ENCODE assay signal across 29 cellular contexts in the genomic region with DNA sequence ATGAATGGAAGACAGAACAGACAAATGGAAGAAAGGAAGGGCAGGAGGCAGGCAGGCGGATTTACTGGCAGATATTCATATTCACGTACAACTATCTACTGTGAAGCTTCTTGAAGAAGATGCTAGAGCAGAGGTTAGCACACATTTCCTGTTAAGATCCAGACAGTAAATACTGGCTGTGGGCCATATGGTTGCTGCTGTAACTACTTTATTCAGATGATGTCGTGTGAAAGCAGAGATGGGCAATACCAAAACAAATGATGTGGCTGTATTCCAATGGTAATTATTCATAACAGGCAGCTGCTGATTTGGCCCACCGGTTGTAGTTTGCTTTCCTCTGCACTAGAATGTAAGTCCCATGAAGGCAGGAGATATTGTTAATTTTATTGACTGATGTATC.
DNase-seq lines count a peak whose midpoint lies in the region; ATAC-seq and TF ChIP-seq lines count a peak whose summit lies in the region.
"Had no signal": no experiment of that assay in that cellular context is flagged by ENCODE, and none has a peak within 500 bp of the region (broad histone marks: within the 10 kb centered on the region; RNA-seq: fewer than 3 reads in every experiment).

No MANE protein-coding gene starts in this region.

- H3K4me3 ChIP-seq in IMR-90 (ENCODE audit: insufficient read depth, low read depth, low read length) (no peak overlapping the region), left ventricle myocardium inferior (no peak overlapping the region)
- H3K4me3 ChIP-seq: cardiac muscle cell, coronary artery, esophagus squamous epithelium, lower lobe of right lung, SJSA1, skin epidermis, vagina had no signal

- H3K23ac ChIP-seq in IMR-90 (ENCODE audit: low read depth, low read length) = no peak overlapping the region

- H3K27me3 ChIP-seq in IMR-90 (ENCODE audit: control insufficient read depth, insufficient read depth, low read length) (no peaks in the 10 kb centered on the region), left ventricle myocardium inferior (ENCODE audit: low read depth) (no peaks in the 10 kb centered on the region)
- H3K27me3 ChIP-seq: cardiac muscle cell, esophagus squamous epithelium, SJSA1, vagina had no signal

- H3K36me3 ChIP-seq in IMR-90 (ENCODE audit: control insufficient read depth, insufficient read depth, low read length) (peaks cover 27% of the 10 kb centered on the region), left ventricle myocardium inferior (peaks cover 56% of the 10 kb centered on the region)

- no peak overlapping the region for H2BK20ac ChIP-seq in IMR-90 (ENCODE audit: low read depth, low read length)

- peaks cover 14% of the 10 kb centered on the region for H3K9me1 ChIP-seq in IMR-90 (ENCODE audit: insufficient read depth, low read length)

- BruUV-seq in IMR-90 (replicated peaks; lab: Mats Ljungman, UMichigan) = no TSS peak

- no peak overlapping the region for H4K91ac ChIP-seq in IMR-90 (ENCODE audit: insufficient read depth, low read depth, low read length)

- H3K4me1 ChIP-seq in IMR-90 (ENCODE audit: control insufficient read depth, insufficient read depth, low read length) (peaks cover 8% of the 10 kb centered on the region), left ventricle myocardium inferior (no peaks in the 10 kb centered on the region)
- H3K4me1 ChIP-seq: esophagus squamous epithelium, lower lobe of right lung, vagina had no signal

- H3K79me1 ChIP-seq in IMR-90 (ENCODE audit: low read depth in 1 of 2, low read length in 2 of 2) = peaks cover 21 to 46% of the 10 kb centered on the region in 2 experiments; a peak in 3 of 4 replicates

- H4K20me1 ChIP-seq in IMR-90 (ENCODE audit: insufficient read depth, low read length) = peaks cover 7% of the 10 kb centered on the region; the same call in 1 of the 2 replicates

- no peak for ATAC-seq in IMR-90 (ENCODE audit: low read depth)
- ATAC-seq: lower lobe of right lung; natural killer cell treated with Interleukin-12 subunit alpha and Interleukin-12 subunit beta and Interleukin-15 and Interleukin-18, amount 100 ng/mL, for 72 hours had no signal

- TF ChIP-seq RAD21 in IMR-90 (IDR thresholded peaks at IDR 0.05; ENCODE audit: low read length) = no peak

- H4K5ac ChIP-seq in IMR-90 (ENCODE audit: low read depth, low read length) = no peak overlapping the region

- DNase-seq in DMS 273 (lab: John Stamatoyannopoulos, UW; ENCODE audit: unreplicated experiment) (peak; percentile 36), DMS 273 treated with DMSO at 0.1 percent for 48 hours (lab: John Stamatoyannopoulos, UW) (no peak), IMR-90 (peak; percentile 52), dermis blood vessel endothelial cell (peak; percentile 5), kidney tubule cell (ENCODE audit: low spot score) (peak; percentile 13), iPS-NIHi11 (ENCODE audit: low spot score) (no peak), left ventricle myocardium inferior (no peak), AML-193 (lab: John Stamatoyannopoulos, UW) (no peak)
- DNase-seq: activated B cell treated with CpG ODN at 0.5 μM for 24 hours; activated CD4-positive, alpha-beta T cell treated with anti-CD3 and anti-CD28 coated beads, Interleukin-2, amount 50 U/mL, for 4 hours; activated naive CD4-positive, alpha-beta T cell treated with anti-CD3 and anti-CD28 coated beads, Interleukin-2, amount 50 U/mL, for 16 hours; amygdala; CD8-positive, alpha-beta memory T cell; esophagus squamous epithelium; Kasumi-1; kidney; lower lobe of right lung; NCI-H1048; NCI-H187; NCI-H526 treated with DMSO at 0.1 percent for 48 hours; RPMI8226 had no signal

- H3K9me3 ChIP-seq in IMR-90 (ENCODE audit: control insufficient read depth, insufficient read depth, low read length) (no peaks in the 10 kb centered on the region), left ventricle myocardium inferior (replicated peaks) (no peaks in the 10 kb centered on the region)
- H3K9me3 ChIP-seq: esophagus squamous epithelium, lower lobe of right lung, SJSA1, vagina had no signal

- H2AK9ac ChIP-seq in IMR-90 (replicated peaks; ENCODE audit: low read depth, low read length, poor library complexity) = no peak overlapping the region

- H4K8ac ChIP-seq in IMR-90 (ENCODE audit: low read depth in 2 of 2, low read length in 2 of 2) = no peak overlapping the region

- H3K4me2 ChIP-seq in IMR-90 (ENCODE audit: low read depth, low read length) = no peak overlapping the region

- no peak overlapping the region for H2BK120ac ChIP-seq in IMR-90 (ENCODE audit: low read depth, low read length)

- H3K14ac ChIP-seq in IMR-90 (replicated peaks; ENCODE audit: low read depth, low read length) = no peak overlapping the region

- in situ Hi-C loops in IMR-90 (cut with MboI; ENCODE audit: low sequenced_read_pairs) = no loop called here

- H2AK5ac ChIP-seq in IMR-90 (ENCODE audit: low read depth, low read length) = 0 out of 2 replicates have a peak overlapping the region, but pooled peaks have one; percentile 15

- H2BK15ac ChIP-seq in IMR-90 (ENCODE audit: low read depth, low read length) = no peak overlapping the region

- peak overlapping the region; percentile 16 for H2BK5ac ChIP-seq in IMR-90 (ENCODE audit: low read depth, low read length, poor library complexity, severe bottlenecking)

- no peak overlapping the region for H2AFZ ChIP-seq in IMR-90 (replicated peaks; ENCODE audit: low read length, poor library complexity)

- WGBS in IMR-90 (ENCODE audit: extremely low coverage in 2 of 2, insufficient read length in 1 of 2), 2 experiments = no CpG with 5 or more reads among the region's 4 CpGs

- no peak overlapping the region for H3K56ac ChIP-seq in IMR-90 (ENCODE audit: extremely low read depth, insufficient read depth, low read length)

- POLR2A ChIA-PET in IMR-90 (lab: Charles Lee; ENCODE audit: unreplicated experiment) = no interaction called here

- H3K9ac ChIP-seq in IMR-90 (ENCODE audit: low read depth, low read length) = no peak overlapping the region

- dilution Hi-C loops in IMR-90 (cut with HindIII; ENCODE audit: low sequenced_read_pairs, unreplicated experiment) = no loop called here

- intact Hi-C loops in IMR-90 (cut with micrococcal nuclease) (loop anchor here (5.0 kb wide), 1 partner anchor 59 kb away; no protein-coding TSS in a partner anchor), left ventricle myocardium inferior (cut with micrococcal nuclease) (no loop called here)

- TF ChIP-seq CTCF in IMR-90 (conservative IDR thresholded peaks at IDR 0.05; ENCODE audit: low read depth, low read length) (no peak), left ventricle myocardium inferior (IDR thresholded peaks at IDR 0.05; ENCODE audit: borderline replicate concordance) (no peak)

- H3K27ac ChIP-seq in IMR-90 (ENCODE audit: insufficient read depth, low read length) = no peak overlapping the region
- H3K27ac ChIP-seq in left ventricle myocardium inferior (replicated peaks) = no peak overlapping the region
- H3K27ac ChIP-seq: 22Rv1, cardiac muscle cell, coronary artery, esophagus squamous epithelium, HL-60, lower lobe of right lung, SJSA1, skin epidermis, vagina had no signal

- no peak overlapping the region for H3K18ac ChIP-seq in IMR-90 (ENCODE audit: low read depth, low read length)

- H3K4ac ChIP-seq in IMR-90 (ENCODE audit: low read depth, low read length) = no peak overlapping the region

- CTCF ChIA-PET in IMR-90 (lab: Yijun Ruan, JAX) = no interaction called here

- TF ChIP-seq POLR2A in IMR-90 (IDR thresholded peaks at IDR 0.05; ENCODE audit: low read depth, low read length) = no peak

TF ChIP-seq in IMR-90, 13 proteins besides CTCF, POLR2A, EP300 and RAD21:
- TF ChIP-seq NFE2L2 (IDR thresholded peaks at IDR 0.05; ENCODE audit: low read depth, low read length) (no peak), SMC3 (IDR thresholded peaks at IDR 0.05; ENCODE audit: low read depth, low read length) (no peak), BHLHE40 (IDR thresholded peaks at IDR 0.05; ENCODE audit: low read depth, low read length) (no peak), MAZ (IDR thresholded peaks at IDR 0.05; ENCODE audit: borderline replicate concordance, low read depth, low read length) (no peak), CHD1 (IDR thresholded peaks at IDR 0.05; ENCODE audit: low read depth, low read length) (no peak), RFX5 (IDR thresholded peaks at IDR 0.05; ENCODE audit: low read depth, low read length) (no peak), CEBPB (IDR thresholded peaks at IDR 0.05; ENCODE audit: low read depth, low read length) (no peak)
- TF ChIP-seq, protein P1, sequence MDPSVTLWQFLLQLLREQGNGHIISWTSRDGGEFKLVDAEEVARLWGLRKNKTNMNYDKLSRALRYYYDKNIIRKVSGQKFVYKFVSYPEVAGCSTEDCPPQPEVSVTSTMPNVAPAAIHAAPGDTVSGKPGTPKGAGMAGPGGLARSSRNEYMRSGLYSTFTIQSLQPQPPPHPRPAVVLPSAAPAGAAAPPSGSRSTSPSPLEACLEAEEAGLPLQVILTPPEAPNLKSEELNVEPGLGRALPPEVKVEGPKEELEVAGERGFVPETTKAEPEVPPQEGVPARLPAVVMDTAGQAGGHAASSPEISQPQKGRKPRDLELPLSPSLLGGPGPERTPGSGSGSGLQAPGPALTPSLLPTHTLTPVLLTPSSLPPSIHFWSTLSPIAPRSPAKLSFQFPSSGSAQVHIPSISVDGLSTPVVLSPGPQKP (IDR thresholded peaks at IDR 0.05; ENCODE audit: borderline replicate concordance, low read depth, low read length) = no peak

Comparison
In these comparisons a context has a peak if more than half of its experiments do, and no peak if none do; other contexts are left out.
1. DNase-seq: peak in DMS 273 (single experiment), IMR-90 (single experiment), dermis blood vessel endothelial cell (single experiment) and kidney tubule cell (single experiment); none in DMS 273 treated with DMSO at 0.1 percent for 48 hours (single experiment), iPS-NIHi11 (single experiment), left ventricle myocardium inferior (single experiment) and AML-193 (0 of 2).